8 cellular contexts compared by ENCODE assay signal in the genomic region with DNA sequence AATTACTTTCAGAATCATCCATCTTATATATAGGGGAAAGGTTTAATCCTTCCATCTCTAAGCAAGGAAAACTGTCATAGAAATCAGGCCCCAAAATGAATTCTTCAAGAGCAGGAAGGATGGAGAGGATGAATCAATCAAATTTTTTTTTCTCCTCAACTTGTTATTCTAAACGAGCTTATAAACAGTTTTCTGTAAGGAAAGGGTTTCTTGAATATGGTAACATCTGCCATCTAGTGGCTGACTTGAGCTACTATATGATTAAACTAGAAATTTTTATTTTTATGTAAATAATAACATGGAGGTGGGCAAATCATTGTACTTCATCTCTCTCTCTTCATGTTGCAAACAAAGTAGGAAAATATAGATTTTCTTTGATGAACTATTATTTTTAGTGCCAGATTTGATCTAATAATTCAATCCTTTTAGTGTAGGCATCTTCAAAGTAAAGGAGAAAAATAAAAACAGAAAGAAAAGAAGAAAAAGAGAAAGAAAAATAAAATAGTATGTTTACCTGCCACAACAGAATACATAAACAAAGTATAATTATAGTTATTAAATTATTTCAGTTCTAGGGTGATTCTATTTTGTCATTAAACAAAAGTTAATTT.
DNase-seq lines count a peak whose midpoint lies in the region; ATAC-seq and TF ChIP-seq lines count a peak whose summit lies in the region.
"Had no signal": no experiment of that assay in that cellular context is flagged by ENCODE, and none has a peak within 500 bp of the region (broad histone marks: within the 10 kb centered on the region; RNA-seq: fewer than 3 reads in every experiment).

No MANE protein-coding gene starts in this region.

- H3K79me2 ChIP-seq in OCI-LY7 (ENCODE audit: insufficient read depth, low read depth, low read length), result no peaks in the 10 kb centered on the region

- H4K20me1 ChIP-seq in OCI-LY7 (ENCODE audit: insufficient read depth, low read length), result no peaks in the 10 kb centered on the region

- no peak overlapping the region for H3K4me3 ChIP-seq in OCI-LY7 (ENCODE audit: low read depth, low read length, poor library complexity, severe bottlenecking)

- ATAC-seq in GM21737 (IDR thresholded peaks at IDR 0.05; ENCODE audit: unreplicated experiment), result peak; percentile 78

- H3K4me2 ChIP-seq in OCI-LY7 (ENCODE audit: low read length), result peak overlapping the region; percentile 41

- no peaks in the 10 kb centered on the region for H3K36me3 ChIP-seq in OCI-LY7 (ENCODE audit: insufficient read depth, low read length)

- peak; percentile 10 for DNase-seq in GM04504 (ENCODE audit: low read depth)
- peak; percentile 50 for DNase-seq in KBM-7
- DNase-seq in OCI-LY7 (ENCODE audit: low spot score), result peak; percentile 83
- DNase-seq in dermis microvascular lymphatic vessel endothelial cell (ENCODE audit: low read depth in 2 of 2), result peak; percentile 49 to 61
- DNase-seq in myocyte (ENCODE audit: low read depth), result peak; percentile 39
- DNase-seq in ecto neural progenitor cell (ENCODE audit: low spot score), result no peak
- DNase-seq: activated naive CD8-positive, alpha-beta T cell treated with anti-CD3 and anti-CD28 coated beads, Interleukin-2, amount 10 ng/mL, durations not matched to agents 7 days and 5 days had no signal

- peak; percentile 91 for TF ChIP-seq CTCF in OCI-LY7 (conservative IDR thresholded peaks at IDR 0.05; ENCODE audit: low read length)

- POLR2A ChIA-PET in OCI-LY7 (lab: Charles Lee), result interaction anchor here (0.6 to 1.7 kb wide), 7 partner anchors 10 to 159 kb away, joined by 3 to 5 read pairs (median 4); no protein-coding TSS in a partner anchor

- CTCF ChIA-PET in OCI-LY7 (lab: Charles Lee; ENCODE audit: unreplicated experiment), result interaction anchor here (0.9 to 1.1 kb wide), 3 partner anchors 20 to 43 kb away, joined by 3 to 6 read pairs (median 3); no protein-coding TSS in a partner anchor

- in situ Hi-C loops in KBM-7 (cut with MboI; ENCODE audit: low pct_unique_long_range_greater_than_20kb, low sequenced_read_pairs), result loop anchor here (25.0 kb wide), 1 partner anchor 470 kb away; no protein-coding TSS in a partner anchor

- no peaks in the 10 kb centered on the region for H3K9me3 ChIP-seq in OCI-LY7 (ENCODE audit: low read length)

- H2AFZ ChIP-seq in OCI-LY7 (ENCODE audit: low read length), result peak overlapping the region; percentile 84

- BruUV-seq in OCI-LY7 (replicated peaks; lab: Mats Ljungman, UMichigan), result no TSS peak

- no peak overlapping the region for H3K27ac ChIP-seq in OCI-LY7 (ENCODE audit: low read depth, low read length, poor library complexity, severe bottlenecking)

- H3K9me2 ChIP-seq in OCI-LY7 (ENCODE audit: insufficient read depth, low read length), result no peaks in the 10 kb centered on the region

- intact Hi-C loops in OCI-LY7 (cut with micrococcal nuclease; ENCODE audit: unreplicated experiment), result loop anchor here (1.0 to 2.0 kb wide), 4 partner anchors 45 to 501 kb away; a partner anchor contains a TSS

- peaks cover 6% of the 10 kb centered on the region for H3K4me1 ChIP-seq in OCI-LY7 (ENCODE audit: insufficient read depth, low read length, poor library complexity, severe bottlenecking)
